ENCODE assay signal across 1 cellular context in the genomic region with DNA sequence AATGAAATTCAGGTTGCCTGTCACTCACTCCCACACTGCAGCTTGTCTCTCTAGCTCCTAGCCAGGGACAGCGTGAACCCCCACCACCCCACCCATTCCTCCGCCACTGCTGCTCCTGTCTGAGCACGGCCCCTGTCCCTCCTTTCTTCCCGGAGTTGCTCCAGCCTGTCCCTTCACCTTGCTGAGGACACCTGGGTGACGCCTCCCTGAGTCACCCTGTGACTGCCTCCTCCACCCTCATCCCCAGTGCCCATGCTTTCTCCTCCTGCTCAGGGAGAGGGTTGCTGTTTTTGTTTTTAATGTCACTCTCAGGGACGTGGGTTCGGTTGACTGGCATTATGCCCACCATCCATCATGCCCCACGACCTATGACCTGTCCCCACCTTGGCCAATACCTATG.
TF ChIP-seq lines count a peak whose summit lies in the region.

No MANE protein-coding gene starts in this region.

TF ChIP-seq in WTC11, 78 proteins besides CTCF, POLR2A, EP300 and RAD21 (continued from another document):
- TF ChIP-seq, protein P1, sequence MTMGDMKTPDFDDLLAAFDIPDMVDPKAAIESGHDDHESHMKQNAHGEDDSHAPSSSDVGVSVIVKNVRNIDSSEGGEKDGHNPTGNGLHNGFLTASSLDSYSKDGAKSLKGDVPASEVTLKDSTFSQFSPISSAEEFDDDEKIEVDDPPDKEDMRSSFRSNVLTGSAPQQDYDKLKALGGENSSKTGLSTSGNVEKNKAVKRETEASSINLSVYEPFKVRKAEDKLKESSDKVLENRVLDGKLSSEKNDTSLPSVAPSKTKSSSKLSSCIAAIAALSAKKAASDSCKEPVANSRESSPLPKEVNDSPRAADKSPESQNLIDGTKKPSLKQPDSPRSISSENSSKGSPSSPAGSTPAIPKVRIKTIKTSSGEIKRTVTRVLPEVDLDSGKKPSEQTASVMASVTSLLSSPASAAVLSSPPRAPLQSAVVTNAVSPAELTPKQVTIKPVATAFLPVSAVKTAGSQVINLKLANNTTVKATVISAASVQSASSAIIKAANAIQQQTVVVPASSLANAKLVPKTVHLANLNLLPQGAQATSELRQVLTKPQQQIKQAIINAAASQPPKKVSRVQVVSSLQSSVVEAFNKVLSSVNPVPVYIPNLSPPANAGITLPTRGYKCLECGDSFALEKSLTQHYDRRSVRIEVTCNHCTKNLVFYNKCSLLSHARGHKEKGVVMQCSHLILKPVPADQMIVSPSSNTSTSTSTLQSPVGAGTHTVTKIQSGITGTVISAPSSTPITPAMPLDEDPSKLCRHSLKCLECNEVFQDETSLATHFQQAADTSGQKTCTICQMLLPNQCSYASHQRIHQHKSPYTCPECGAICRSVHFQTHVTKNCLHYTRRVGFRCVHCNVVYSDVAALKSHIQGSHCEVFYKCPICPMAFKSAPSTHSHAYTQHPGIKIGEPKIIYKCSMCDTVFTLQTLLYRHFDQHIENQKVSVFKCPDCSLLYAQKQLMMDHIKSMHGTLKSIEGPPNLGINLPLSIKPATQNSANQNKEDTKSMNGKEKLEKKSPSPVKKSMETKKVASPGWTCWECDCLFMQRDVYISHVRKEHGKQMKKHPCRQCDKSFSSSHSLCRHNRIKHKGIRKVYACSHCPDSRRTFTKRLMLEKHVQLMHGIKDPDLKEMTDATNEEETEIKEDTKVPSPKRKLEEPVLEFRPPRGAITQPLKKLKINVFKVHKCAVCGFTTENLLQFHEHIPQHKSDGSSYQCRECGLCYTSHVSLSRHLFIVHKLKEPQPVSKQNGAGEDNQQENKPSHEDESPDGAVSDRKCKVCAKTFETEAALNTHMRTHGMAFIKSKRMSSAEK (CRISPR knock-in tag; IDR thresholded peaks at IDR 0.05; ENCODE audit: borderline replicate concordance): no peak
- TF ChIP-seq, protein P2, sequence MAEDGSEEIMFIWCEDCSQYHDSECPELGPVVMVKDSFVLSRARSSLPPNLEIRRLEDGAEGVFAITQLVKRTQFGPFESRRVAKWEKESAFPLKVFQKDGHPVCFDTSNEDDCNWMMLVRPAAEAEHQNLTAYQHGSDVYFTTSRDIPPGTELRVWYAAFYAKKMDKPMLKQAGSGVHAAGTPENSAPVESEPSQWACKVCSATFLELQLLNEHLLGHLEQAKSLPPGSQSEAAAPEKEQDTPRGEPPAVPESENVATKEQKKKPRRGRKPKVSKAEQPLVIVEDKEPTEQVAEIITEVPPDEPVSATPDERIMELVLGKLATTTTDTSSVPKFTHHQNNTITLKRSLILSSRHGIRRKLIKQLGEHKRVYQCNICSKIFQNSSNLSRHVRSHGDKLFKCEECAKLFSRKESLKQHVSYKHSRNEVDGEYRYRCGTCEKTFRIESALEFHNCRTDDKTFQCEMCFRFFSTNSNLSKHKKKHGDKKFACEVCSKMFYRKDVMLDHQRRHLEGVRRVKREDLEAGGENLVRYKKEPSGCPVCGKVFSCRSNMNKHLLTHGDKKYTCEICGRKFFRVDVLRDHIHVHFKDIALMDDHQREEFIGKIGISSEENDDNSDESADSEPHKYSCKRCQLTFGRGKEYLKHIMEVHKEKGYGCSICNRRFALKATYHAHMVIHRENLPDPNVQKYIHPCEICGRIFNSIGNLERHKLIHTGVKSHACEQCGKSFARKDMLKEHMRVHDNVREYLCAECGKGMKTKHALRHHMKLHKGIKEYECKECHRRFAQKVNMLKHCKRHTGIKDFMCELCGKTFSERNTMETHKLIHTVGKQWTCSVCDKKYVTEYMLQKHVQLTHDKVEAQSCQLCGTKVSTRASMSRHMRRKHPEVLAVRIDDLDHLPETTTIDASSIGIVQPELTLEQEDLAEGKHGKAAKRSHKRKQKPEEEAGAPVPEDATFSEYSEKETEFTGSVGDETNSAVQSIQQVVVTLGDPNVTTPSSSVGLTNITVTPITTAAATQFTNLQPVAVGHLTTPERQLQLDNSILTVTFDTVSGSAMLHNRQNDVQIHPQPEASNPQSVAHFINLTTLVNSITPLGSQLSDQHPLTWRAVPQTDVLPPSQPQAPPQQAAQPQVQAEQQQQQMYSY (CRISPR knock-in tag; IDR thresholded peaks at IDR 0.05): no peak
- TF ChIP-seq SOX15 (CRISPR knock-in tag; IDR thresholded peaks at IDR 0.05): no peak
- no peak for TF ChIP-seq TP53 (CRISPR knock-in tag; IDR thresholded peaks at IDR 0.05)
